In the genomic region with DNA sequence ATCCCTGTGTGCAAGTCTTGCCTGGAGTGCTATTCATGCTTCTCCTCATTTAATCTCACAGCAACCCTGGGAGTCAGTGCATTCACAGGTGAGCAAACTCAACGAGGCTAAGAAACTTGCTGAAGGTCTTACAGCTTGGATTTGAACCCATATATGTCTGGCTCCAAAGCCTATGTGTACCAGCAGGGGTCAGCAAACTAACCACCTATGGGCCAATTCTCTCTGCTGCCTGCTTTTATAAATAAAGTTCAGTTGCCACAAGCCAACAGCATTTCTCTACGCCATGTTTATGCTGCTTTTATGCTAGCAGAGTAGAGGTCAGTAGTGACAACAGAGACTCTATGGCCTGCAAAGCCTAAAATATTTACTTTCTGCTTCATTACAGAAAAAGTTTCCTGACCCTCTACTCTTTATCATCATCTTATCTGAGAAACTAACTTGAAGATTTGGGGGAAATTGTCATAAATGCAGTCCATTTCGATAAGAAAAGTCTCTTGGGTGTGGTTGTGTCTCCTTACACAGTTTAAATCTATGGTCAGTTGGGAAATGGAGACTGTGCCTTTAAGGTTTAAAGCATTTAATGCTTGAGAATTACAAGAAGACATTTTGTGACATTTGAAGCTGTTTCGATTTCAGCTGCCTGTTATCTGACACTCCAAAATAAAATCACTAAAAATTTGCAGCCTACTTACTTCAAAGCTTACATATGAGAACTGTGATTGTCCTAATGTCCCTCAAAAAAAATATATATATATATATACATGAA, we compare ENCODE assay signal across 8 cellular contexts.
DNase-seq lines count a peak whose midpoint lies in the region; TF ChIP-seq lines count a peak whose summit lies in the region.

No MANE protein-coding gene starts in this region.

- no peak overlapping the region for H3K27ac Mint-ChIP-seq in MCF 10A (ENCODE audit: low read depth, unreplicated experiment)
- no peak overlapping the region for H3K27ac Mint-ChIP-seq in mesothelial cell of epicardium

- H3K27ac ChIP-seq in breast epithelium = no peak overlapping the region

- H3K4me1 Mint-ChIP-seq in MCF 10A (ENCODE audit: insufficient read depth, unreplicated experiment) (no peaks in the 10 kb centered on the region), mesothelial cell of epicardium (no peaks in the 10 kb centered on the region)

- H3K36me3 ChIP-seq in breast epithelium (no peaks in the 10 kb centered on the region), H7 (replicated peaks; ENCODE audit: control insufficient read depth, insufficient read depth, low read length) (no peaks in the 10 kb centered on the region), skeletal muscle satellite cell (ENCODE audit: insufficient read depth, low read length) (no peaks in the 10 kb centered on the region)

- H3K36me3 Mint-ChIP-seq in MCF 10A (ENCODE audit: insufficient read depth, unreplicated experiment) (no peaks in the 10 kb centered on the region), mesothelial cell of epicardium (no peaks in the 10 kb centered on the region)

- H3K27me3 Mint-ChIP-seq in MCF 10A (ENCODE audit: insufficient read depth, unreplicated experiment) (no peaks in the 10 kb centered on the region), mesothelial cell of epicardium (ENCODE audit: low read depth) (peaks cover 1% of the 10 kb centered on the region)

- peak overlapping the region; percentile 34 for H3K9ac ChIP-seq in skeletal muscle satellite cell (ENCODE audit: low read depth, low read length)

- H3K4me1 ChIP-seq in breast epithelium (no peaks in the 10 kb centered on the region), skeletal muscle satellite cell (ENCODE audit: control insufficient read depth, insufficient read depth, low read length) (peaks cover 2% of the 10 kb centered on the region)

- POLR2A ChIA-PET in MCF 10A (lab: Yijun Ruan, JAX) = interaction anchor here (1.1 to 1.5 kb wide), 2 partner anchors 16 to 129 kb away, joined by 4 read pairs; no protein-coding TSS in a partner anchor

- TF ChIP-seq CTCF in MCF 10A (IDR thresholded peaks at IDR 0.05; ENCODE audit: unreplicated experiment) (peak; percentile 68), breast epithelium (IDR thresholded peaks at IDR 0.05) (no peak), epithelial cell of esophagus (IDR thresholded peaks at IDR 0.05; ENCODE audit: insufficient read depth, low read depth, low read length, missing control alignments) (peak; percentile 73), mesothelial cell of epicardium (IDR thresholded peaks at IDR 0.05; ENCODE audit: unreplicated experiment) (no peak)

- peak overlapping the region; percentile 39 for H3K4me2 ChIP-seq in skeletal muscle satellite cell (ENCODE audit: low read length)

- H3K4me3 ChIP-seq in breast epithelium (no peak overlapping the region), H7 (ENCODE audit: insufficient read depth, low read depth, low read length) (no peak overlapping the region), epithelial cell of esophagus (ENCODE audit: low read length) (no peak overlapping the region), skeletal muscle satellite cell (ENCODE audit: low read length) (no peak overlapping the region)

- H3K9me3 Mint-ChIP-seq in MCF 10A (ENCODE audit: unreplicated experiment) (no peaks in the 10 kb centered on the region), mesothelial cell of epicardium (no peaks in the 10 kb centered on the region)

- DNase-seq in MCF 10A (ENCODE audit: unreplicated experiment) = peak; percentile 75
- no peak for DNase-seq in breast epithelium (ENCODE audit: low spot score in 2 of 2)
- peak; percentile 2 for DNase-seq in H7
- peak; percentile 9 for DNase-seq in NCI-H226
- peak; percentile 65 for DNase-seq in epithelial cell of esophagus (ENCODE audit: low read depth)
- no peak for DNase-seq in anterior cingulate cortex (lab: John Stamatoyannopoulos, UW)
- DNase-seq in mesothelial cell of epicardium (ENCODE audit: low spot score in 2 of 2, unreplicated experiment in 2 of 2) = no peak

- BruUV-seq in MCF 10A (replicated peaks; lab: Mats Ljungman, UMichigan) = no TSS peak

- no peak for TF ChIP-seq POLR2A in breast epithelium (IDR thresholded peaks at IDR 0.05)

- H3K4me3 Mint-ChIP-seq in MCF 10A (ENCODE audit: unreplicated experiment) (no peak overlapping the region), mesothelial cell of epicardium (no peak overlapping the region)

- CTCF ChIA-PET in MCF 10A (lab: Yijun Ruan, JAX) = interaction anchor here (0.6 to 4.1 kb wide), 23 partner anchors 8 to 1494 kb away, joined by 3 to 44 read pairs (median 4); no protein-coding TSS in a partner anchor

- H3K27me3 ChIP-seq in breast epithelium (no peaks in the 10 kb centered on the region), H7 (ENCODE audit: control insufficient read depth, insufficient read depth, low read length) (no peaks in the 10 kb centered on the region), skeletal muscle satellite cell (ENCODE audit: control insufficient read depth, insufficient read depth, low read length) (no peaks in the 10 kb centered on the region)

- H3K9me3 ChIP-seq in breast epithelium (no peaks in the 10 kb centered on the region), skeletal muscle satellite cell (replicated peaks; ENCODE audit: low read length) (no peaks in the 10 kb centered on the region)

- intact Hi-C loops in MCF 10A (cut with micrococcal nuclease) (loop anchor here (1.0 to 5.0 kb wide), 6 partner anchors 115 to 1495 kb away; no protein-coding TSS in a partner anchor), breast epithelium (cut with DNase I; ENCODE audit: low total_unique reads) (no loop called here)

Comparison
In these comparisons a context has a peak if more than half of its experiments do, and no peak if none do; other contexts are left out.
1. DNase-seq: peak in MCF 10A (single experiment), H7 (single experiment), NCI-H226 (single experiment) and epithelial cell of esophagus (single experiment); none in breast epithelium (0 of 2), anterior cingulate cortex (0 of 58) and mesothelial cell of epicardium (0 of 2).
2. CTCF ChIP-seq: peak in MCF 10A (single experiment) and epithelial cell of esophagus (single experiment); none in breast epithelium (0 of 3) and mesothelial cell of epicardium (single experiment).